ENCODE assay signal across 19 cellular contexts in the genomic region with DNA sequence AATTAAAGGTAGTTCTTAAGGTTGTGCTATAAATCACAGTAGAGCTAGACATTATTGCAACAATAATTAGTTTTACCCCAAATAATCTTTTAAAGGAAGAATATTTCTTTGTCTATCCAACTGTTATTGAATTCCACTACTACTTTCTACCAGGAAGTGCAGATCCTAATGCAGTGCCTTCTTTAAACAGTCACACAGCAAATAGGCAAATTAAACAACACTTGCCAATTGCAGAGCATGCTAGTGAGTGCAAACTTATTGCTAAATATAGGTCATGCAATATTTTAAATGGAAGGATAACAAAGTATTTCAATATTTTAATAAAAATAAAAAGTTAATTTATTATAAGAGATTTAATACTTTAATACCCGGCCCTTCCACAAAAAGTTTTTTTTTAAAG.
A peak's percentile ranks its signal among the peaks of the same experiment; 100 is the strongest.
DNase-seq lines count a peak whose midpoint lies in the region; ATAC-seq and TF ChIP-seq lines count a peak whose summit lies in the region.
"Had no signal": no experiment of that assay in that cellular context is flagged by ENCODE, and none has a peak within 500 bp of the region (broad histone marks: within the 10 kb centered on the region; RNA-seq: fewer than 3 reads in every experiment).

No MANE protein-coding gene starts in this region.

- TF ChIP-seq EP300 in upper lobe of left lung (IDR thresholded peaks at IDR 0.05), result no peak

- H3K4me3 ChIP-seq in LNCaP clone FGC (ENCODE audit: low read depth, low read length) (no peak overlapping the region), upper lobe of left lung (no peak overlapping the region)
- H3K4me3 ChIP-seq: GM12878, GM23248 had no signal

- no peak overlapping the region for H3K4me3 Mint-ChIP-seq in MCF 10A (ENCODE audit: unreplicated experiment)
- H3K4me3 Mint-ChIP-seq: CD4-positive, alpha-beta memory T cell had no signal

- ATAC-seq in left colon, result peak; percentile 59
- no peak for ATAC-seq in upper lobe of left lung (ENCODE audit: low FRiP score in 2 of 2)
- ATAC-seq: GM12878 had no signal

- H3K27me3 Mint-ChIP-seq in MCF 10A (ENCODE audit: insufficient read depth, unreplicated experiment), result no peaks in the 10 kb centered on the region

- in situ Hi-C loops in T47D (cut with HindIII; ENCODE audit: low pct_unique_long_range_greater_than_20kb, low sequenced_read_pairs), result no loop called here

- TF ChIP-seq POLR2A in upper lobe of left lung (IDR thresholded peaks at IDR 0.05), result no peak

- no peaks in the 10 kb centered on the region for H3K36me3 Mint-ChIP-seq in MCF 10A (ENCODE audit: insufficient read depth, unreplicated experiment)
- H3K36me3 Mint-ChIP-seq: CD4-positive, alpha-beta memory T cell had no signal

- H3K9me3 ChIP-seq in upper lobe of left lung, result no peaks in the 10 kb centered on the region

- no peaks in the 10 kb centered on the region for H3K9me3 Mint-ChIP-seq in MCF 10A (ENCODE audit: unreplicated experiment)

- no peak for TF ChIP-seq CTCF in MCF 10A (IDR thresholded peaks at IDR 0.05; ENCODE audit: unreplicated experiment)
- TF ChIP-seq CTCF in LNCaP clone FGC (IDR thresholded peaks at IDR 0.05; ENCODE audit: control insufficient read depth, extremely low read depth, insufficient read depth), result no peak
- no peak for TF ChIP-seq CTCF in upper lobe of left lung (IDR thresholded peaks at IDR 0.05)

- DNase-seq in T47D (ENCODE audit: low read depth in 1 of 2, low spot score in 1 of 2) (peak; percentile 8 to 25), MCF 10A (ENCODE audit: unreplicated experiment) (no peak), LNCaP clone FGC (ENCODE audit: low read depth) (peak; percentile 30), left colon (no peak), upper lobe of left lung (no peak), OCI-M1 (lab: John Stamatoyannopoulos, UW) (no peak), islet precursor cell (no peak)
- DNase-seq: 8988T; C1 segment of cervical spinal cord; Calu3; CD4-positive, alpha-beta memory T cell; COR-L47; DMS79; EL; GDM1; GM23248; H7; HCEC 1CT had no signal

- H3K4me1 Mint-ChIP-seq in MCF 10A (ENCODE audit: insufficient read depth, unreplicated experiment), result peaks cover 3% of the 10 kb centered on the region
- H3K4me1 Mint-ChIP-seq: CD4-positive, alpha-beta memory T cell had no signal

- no peak overlapping the region for H3K27ac Mint-ChIP-seq in MCF 10A (ENCODE audit: low read depth, unreplicated experiment)
- H3K27ac Mint-ChIP-seq: CD4-positive, alpha-beta memory T cell had no signal

- no peaks in the 10 kb centered on the region for H3K27me3 ChIP-seq in upper lobe of left lung

- H3K27ac ChIP-seq in upper lobe of left lung, result no peak overlapping the region
- H3K27ac ChIP-seq: GM23248 had no signal

- intact Hi-C loops in MCF 10A (cut with micrococcal nuclease) (no loop called here), left colon (cut with DNase I, micrococcal nuclease) (no loop called here)

- POLR2A ChIA-PET in MCF 10A (lab: Yijun Ruan, JAX), result no interaction called here

- 100% methylated on average over 1 of the region's 1 CpG for WGBS in upper lobe of left lung, 2 donors

- CTCF ChIA-PET in MCF 10A (lab: Yijun Ruan, JAX), result no interaction called here

- H3K36me3 ChIP-seq in upper lobe of left lung, result no peaks in the 10 kb centered on the region

- H3K4me1 ChIP-seq in upper lobe of left lung, result no peaks in the 10 kb centered on the region

- BruUV-seq in MCF 10A (replicated peaks; lab: Mats Ljungman, UMichigan), result no TSS peak

Comparison
In these comparisons a context has a peak if more than half of its experiments do, and no peak if none do; other contexts are left out.
1. DNase-seq: peak in T47D (2 of 2) and LNCaP clone FGC (single experiment); none in MCF 10A (single experiment), left colon (0 of 2), upper lobe of left lung (0 of 2), OCI-M1 (single experiment) and islet precursor cell (single experiment).